ENCODE assay signal across 28 cellular contexts in the genomic region with DNA sequence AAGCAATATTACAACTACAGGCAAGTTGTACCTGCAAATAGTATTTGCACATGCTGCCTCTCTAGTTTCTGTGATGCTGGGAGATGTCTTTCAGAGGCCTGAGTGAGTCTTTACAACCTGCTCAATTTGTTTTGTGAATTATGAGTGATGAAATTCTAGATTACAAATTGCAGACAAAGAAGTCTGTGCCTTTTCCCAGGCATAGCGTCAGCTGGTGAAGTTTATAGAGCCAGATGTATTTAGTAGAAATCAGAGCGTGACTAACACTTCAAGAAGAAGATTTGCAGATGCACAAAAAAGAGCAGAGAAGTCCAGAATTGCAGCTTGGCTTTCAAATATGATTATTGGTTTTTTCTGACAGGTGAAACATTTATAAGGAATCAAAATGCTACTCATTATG.
A peak's percentile ranks its signal among the peaks of the same experiment; 100 is the strongest.
DNase-seq lines count a peak whose midpoint lies in the region; ATAC-seq lines count a peak whose summit lies in the region.
"Had no signal": no experiment of that assay in that cellular context is flagged by ENCODE, and none has a peak within 500 bp of the region (broad histone marks: within the 10 kb centered on the region; RNA-seq: fewer than 3 reads in every experiment).

No MANE protein-coding gene starts in this region.

- peak; percentile 42 for DNase-seq in NCI-H1694 treated with DMSO at 0.1 percent for 48 hours (lab: John Stamatoyannopoulos, UW)
- no peak for DNase-seq in NCI-H1694 (lab: John Stamatoyannopoulos, UW)
- peak; percentile 27 for DNase-seq in NCI-H2171 (lab: John Stamatoyannopoulos, UW)
- peak; percentile 64 for DNase-seq in adipocyte (ENCODE audit: low read depth)
- DNase-seq in superior temporal gyrus (ENCODE audit: extremely low spot score), result peak; percentile 32
- DNase-seq: activated CD4-positive, alpha-beta T cell treated with anti-CD3 and anti-CD28 coated beads for 36 hours; activated naive CD4-positive, alpha-beta T cell treated with anti-CD3 and anti-CD28 coated beads, Interleukin-2, amount 10 ng/mL, durations not matched to agents 7 days and 5 days; amygdala; CD4-positive, alpha-beta memory T cell; DMS153; hypothalamus; KG1; left cardiac atrium; NCI-H1092 treated with DMSO at 0.1 percent for 48 hours; NCI-H187 treated with DMSO at 0.1 percent for 48 hours; NCI-H226; NCI-H526 treated with DMSO at 0.1 percent for 48 hours; SHP77; SW 1271; T-helper 9 cell; upper lobe of left lung had no signal

- H3K4me3 ChIP-seq in adipocyte (ENCODE audit: low read length), result no peak overlapping the region
- H3K4me3 ChIP-seq: breast epithelium, upper lobe of left lung had no signal

- H3K27me3 ChIP-seq in adipocyte (replicated peaks; ENCODE audit: control insufficient read depth, insufficient read depth, low read length), result no peaks in the 10 kb centered on the region
- H3K27me3 ChIP-seq: breast epithelium, upper lobe of left lung had no signal

- no peaks in the 10 kb centered on the region for H3K4me1 ChIP-seq in adipocyte (ENCODE audit: control insufficient read depth, insufficient read depth, low read length)
- H3K4me1 ChIP-seq: breast epithelium had no signal

- H3K9me3 ChIP-seq in adipocyte (ENCODE audit: control insufficient read depth, low read length), result no peaks in the 10 kb centered on the region
- H3K9me3 ChIP-seq: breast epithelium, upper lobe of left lung had no signal

- no peak overlapping the region for H3K9ac ChIP-seq in adipocyte (ENCODE audit: low read length)

- H3K36me3 ChIP-seq in adipocyte (ENCODE audit: control insufficient read depth, insufficient read depth, low read length, severe bottlenecking), result no peaks in the 10 kb centered on the region
- H3K36me3 ChIP-seq: breast epithelium, upper lobe of left lung had no signal

- no peak for ATAC-seq in GM19023 (IDR thresholded peaks at IDR 0.05; ENCODE audit: unreplicated experiment)
- ATAC-seq in GM19351 (IDR thresholded peaks at IDR 0.05; ENCODE audit: unreplicated experiment), result no peak
- ATAC-seq in GM18520 (IDR thresholded peaks at IDR 0.05; ENCODE audit: unreplicated experiment), result no peak
- ATAC-seq: activated CD4-positive, alpha-beta T cell treated with anti-CD3 and anti-CD28 coated beads for 36 hours; activated T-helper 17 cell treated with anti-CD3 and anti-CD28 coated beads, Interleukin-2, amount 50 U/mL, for 72 hours; left cardiac atrium; Panc1; stimulated activated memory B cell treated with anti-CD40 and anti-IgM and Interleukin-4, amounts not matched to agents 10 μg/mL and 1 μg/mL and 100 μg/mL, for 72 hours had no signal
